1 cellular context compared by ENCODE assay signal in the genomic region with DNA sequence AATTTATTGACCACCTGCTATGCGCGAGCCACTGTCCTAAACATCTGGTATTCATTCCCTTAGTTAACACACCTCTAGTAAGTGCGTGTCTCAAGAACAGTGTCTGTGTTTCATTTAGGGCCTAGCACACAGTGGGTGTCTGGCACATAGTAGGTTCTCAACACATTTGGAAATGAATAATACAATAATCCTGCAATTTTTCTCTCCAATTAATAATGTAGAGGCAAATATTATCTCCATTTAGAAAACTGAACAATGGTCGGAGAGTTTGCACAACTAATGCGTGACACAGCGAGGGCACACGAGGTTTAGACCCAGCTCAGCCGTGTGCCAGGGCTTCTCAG.
TF ChIP-seq lines count a peak whose summit lies in the region.

No MANE protein-coding gene starts in this region.

TF ChIP-seq in HepG2, 621 proteins besides CTCF, POLR2A, EP300 and RAD21:
- no peak for TF ChIP-seq TEAD3 (CRISPR knock-in tag; optimal IDR thresholded peaks at IDR 0.05; ENCODE audit: borderline replicate concordance)
- TF ChIP-seq YY1 (IDR thresholded peaks at IDR 0.05; ENCODE audit: insufficient read depth, insufficient replicate concordance, low read depth, low read length): no peak
- TF ChIP-seq ZKSCAN1 (IDR thresholded peaks at IDR 0.05; ENCODE audit: low read length): peak; percentile 86
- no peak for TF ChIP-seq AHR (CRISPR knock-in tag; IDR thresholded peaks at IDR 0.05)
- TF ChIP-seq ZNF839 (CRISPR knock-in tag; IDR thresholded peaks at IDR 0.05; ENCODE audit: borderline replicate concordance): no peak
- TF ChIP-seq ZNF607 (CRISPR knock-in tag; IDR thresholded peaks at IDR 0.05; ENCODE audit: borderline replicate concordance): 0 out of 2 replicates have a peak, but pooled peaks have one; percentile 32
